In the genomic region with DNA sequence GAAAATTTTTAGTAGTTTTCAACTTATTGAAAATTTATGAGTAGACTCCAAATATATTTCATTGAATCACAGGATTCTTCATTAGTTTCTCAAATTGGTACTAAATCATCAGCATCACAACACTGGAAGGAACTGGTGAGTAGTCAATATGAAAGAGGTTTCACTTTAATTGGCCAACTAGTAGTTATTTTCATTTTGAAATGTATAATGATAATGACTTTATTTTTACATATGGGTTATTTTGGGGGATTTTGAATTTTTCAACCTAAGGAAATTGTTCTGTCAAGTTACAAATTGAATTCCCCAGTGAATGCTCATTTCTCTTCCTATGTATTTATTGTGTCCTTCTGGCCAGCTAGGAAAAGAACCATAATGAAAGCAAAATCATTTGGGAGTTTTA, we compare ENCODE assay signal across 10 cellular contexts.
"Had no signal": no experiment of that assay in that cellular context is flagged by ENCODE, and none has a peak within 500 bp of the region (broad histone marks: within the 10 kb centered on the region; RNA-seq: fewer than 3 reads in every experiment).

No MANE protein-coding gene starts in this region.

- H3K27me3 ChIP-seq: heart right ventricle, transverse colon had no signal

- DNase-seq: activated CD4-positive, alpha-beta T cell treated with anti-CD3 and anti-CD28 coated beads for 1 hour; activated naive CD8-positive, alpha-beta T cell treated with anti-CD3 and anti-CD28 coated beads, Interleukin-2, amount 50 U/mL, for 24 hours; activated T-cell treated with anti-CD3 and anti-CD28 coated beads, Interleukin-2, amount 50 U/mL, for 4 hours; heart right ventricle; stimulated activated CD4-positive, alpha-beta T cell treated with anti-CD3 and anti-CD28 coated beads, Interleukin-4, amount 100 ng/mL, for 4 hours; SW 1271; T-helper 9 cell; transverse colon had no signal

- ATAC-seq: left lobe of liver had no signal

- H3K4me1 ChIP-seq: parathyroid adenoma had no signal

- H3K9me3 ChIP-seq: heart right ventricle, transverse colon had no signal

- H3K79me2 ChIP-seq: parathyroid adenoma had no signal

- H3K9me3 Mint-ChIP-seq: activated T-cell treated with anti-CD3 and anti-CD28 coated beads, Interleukin-2, amount 50 U/mL, for 4 hours had no signal

- H3K9ac ChIP-seq: parathyroid adenoma had no signal

- H3K4me3 ChIP-seq: heart right ventricle, transverse colon had no signal

- H3K36me3 ChIP-seq: heart right ventricle, transverse colon had no signal

- H3K4me3 Mint-ChIP-seq: activated naive CD8-positive, alpha-beta T cell treated with anti-CD3 and anti-CD28 coated beads, Interleukin-2, amount 50 U/mL, for 24 hours; activated T-cell treated with anti-CD3 and anti-CD28 coated beads, Interleukin-2, amount 50 U/mL, for 4 hours had no signal

- H3K27me3 Mint-ChIP-seq: activated naive CD8-positive, alpha-beta T cell treated with anti-CD3 and anti-CD28 coated beads, Interleukin-2, amount 50 U/mL, for 24 hours had no signal

- H3K27ac ChIP-seq: parathyroid adenoma had no signal
